8 cellular contexts compared by ENCODE assay signal in the genomic region with DNA sequence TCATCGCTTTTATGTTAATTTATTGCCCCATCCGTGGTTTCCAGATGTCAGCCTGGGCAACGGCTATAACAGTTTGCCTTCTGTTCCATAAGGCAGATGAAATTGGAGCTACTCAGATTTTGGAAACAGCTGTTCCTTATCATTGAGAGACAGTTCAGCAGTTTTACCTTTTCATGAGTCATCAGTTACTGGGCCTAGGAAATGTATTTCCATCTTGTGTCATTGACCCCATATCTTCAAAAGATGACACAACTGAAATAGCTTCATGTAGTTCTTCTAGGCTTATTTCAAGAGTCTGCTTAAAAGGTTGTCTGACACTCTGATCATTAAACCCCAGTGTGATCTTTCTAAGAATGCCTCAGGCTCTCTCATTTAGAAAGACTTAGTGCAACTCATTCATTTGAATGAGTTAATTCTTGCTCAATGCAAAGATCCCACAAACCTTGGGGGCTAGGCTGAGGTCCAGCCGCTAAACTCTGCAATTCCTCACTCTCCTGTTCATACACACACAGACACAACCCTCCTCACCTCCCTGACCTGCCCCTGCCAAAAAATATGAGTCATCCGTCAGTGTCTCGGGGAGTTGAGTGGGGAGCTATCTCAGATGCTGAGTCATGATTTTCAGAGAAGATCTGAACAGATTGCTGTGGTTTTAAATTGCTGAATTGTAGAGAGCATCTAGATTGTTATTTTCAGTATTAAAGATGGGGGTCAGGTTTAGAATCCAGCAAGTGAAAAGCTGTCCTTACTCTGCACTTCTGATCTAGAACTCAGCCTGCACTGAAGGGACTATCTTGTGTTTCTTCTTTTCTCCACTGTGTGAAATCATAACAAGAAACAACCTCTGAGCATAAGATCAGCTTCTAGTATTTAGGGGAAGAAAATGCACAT.
DNase-seq lines count a peak whose midpoint lies in the region; ATAC-seq, FAIRE-seq and TF ChIP-seq lines count a peak whose summit lies in the region.

No MANE protein-coding gene starts in this region.

- POLR2A ChIA-PET in K562 (lab: Yijun Ruan, JAX) = interaction anchor here (0.5 to 1.3 kb wide), 11 partner anchors 10 to 404 kb away, joined by 3 to 4 read pairs (median 3); no protein-coding TSS in a partner anchor

- TF ChIP-seq CTCF in RWPE2 (IDR thresholded peaks at IDR 0.05; ENCODE audit: poor library complexity, severe bottlenecking) (no peak), K562 (IDR thresholded peaks at IDR 0.05 in 2 of 3, conservative IDR thresholded peaks at IDR 0.05 in 1 of 3; ENCODE audit: insufficient read depth in 2 of 3, low read depth in 1 of 3, low read length in 3 of 3) (no peak), lower lobe of right lung (IDR thresholded peaks at IDR 0.05) (no peak)

- H3K79me2 ChIP-seq in K562 (ENCODE audit: control insufficient read depth, insufficient read depth, low read length) = peaks cover 7% of the 10 kb centered on the region; the same call in 1 of the 3 replicates

- 0 out of 2 replicates have a peak overlapping the region, but pooled peaks have one; percentile 7 for H3K4me2 ChIP-seq in K562 (ENCODE audit: insufficient read depth, low read length)

- DNase-seq in stimulated activated naive CD4-positive, alpha-beta T cell treated with Interleukin-2 at 50 U/mL for 16 hours (lab: John Stamatoyannopoulos, UW) = peak; percentile 54
- no peak for DNase-seq in stimulated activated naive CD4-positive, alpha-beta T cell (lab: John Stamatoyannopoulos, UW)
- no peak for DNase-seq in RWPE2 (ENCODE audit: low spot score)
- peak; percentile 82 to 92 (median 88) for DNase-seq in K562 (ENCODE audit: extremely low read depth in 1 of 4, low spot score in 3 of 4)
- no peak for DNase-seq in lower lobe of right lung
- DNase-seq in stimulated activated naive CD8-positive, alpha-beta T cell treated with anti-CD3 and anti-CD28 coated beads, Interleukin-15, amount 100 ng/mL, for 72 hours = peak in 1 of 2 donors; percentile 72
- DNase-seq in DMS153 treated with DMSO at 0.1 percent for 48 hours (lab: John Stamatoyannopoulos, UW; ENCODE audit: unreplicated experiment) = no peak

- H3K27ac Mint-ChIP-seq in stimulated activated naive CD8-positive, alpha-beta T cell treated with anti-CD3 and anti-CD28 coated beads, Interleukin-15, amount 100 ng/mL, for 72 hours = peak overlapping the region; percentile 43 to 49

- H3K9me3 ChIP-seq in RWPE2 (ENCODE audit: severe bottlenecking) = no peaks in the 10 kb centered on the region
- H3K9me3 ChIP-seq in K562 (replicated peaks; ENCODE audit: control insufficient read depth, insufficient read depth, low read depth, low read length) = no peaks in the 10 kb centered on the region
- H3K9me3 ChIP-seq in lower lobe of right lung = no peaks in the 10 kb centered on the region

- H2AFZ ChIP-seq in K562 (ENCODE audit: low read depth, low read length) = no peak overlapping the region

- H4K20me1 ChIP-seq in K562 (replicated peaks; ENCODE audit: control insufficient read depth, insufficient read depth, low read length) = peaks cover 47% of the 10 kb centered on the region

- H3K27me3 Mint-ChIP-seq in stimulated activated naive CD8-positive, alpha-beta T cell treated with anti-CD3 and anti-CD28 coated beads, Interleukin-15, amount 100 ng/mL, for 72 hours = no peaks in the 10 kb centered on the region

- 3% methylated on average over 6 of the region's 6 CpGs for WGBS in K562 (ENCODE audit: insufficient coverage, low coverage, missing lambda C conversion rate)

- peaks cover 21% of the 10 kb centered on the region for H3K4me1 ChIP-seq in RWPE2 (ENCODE audit: insufficient read depth, poor library complexity, severe bottlenecking)
- peaks cover 15 to 21% of the 10 kb centered on the region in 2 experiments for H3K4me1 ChIP-seq in K562 (replicated peaks in 1 of 2; ENCODE audit: control insufficient read depth in 2 of 2, insufficient read depth in 2 of 2, low read length in 2 of 2)
- peaks cover 17% of the 10 kb centered on the region for H3K4me1 ChIP-seq in lower lobe of right lung

- intact Hi-C loops in K562 (cut with micrococcal nuclease) (loop anchor here (5.0 kb wide), 1 partner anchor 90 kb away; no protein-coding TSS in a partner anchor), lower lobe of right lung (cut with DNase I) (no loop called here)

- H3K27me3 ChIP-seq in RWPE2 (ENCODE audit: insufficient read depth, poor library complexity, severe bottlenecking) = no peaks in the 10 kb centered on the region
- H3K27me3 ChIP-seq in K562 (ENCODE audit: control insufficient read depth in 2 of 2, insufficient read depth in 2 of 2, low read length in 2 of 2) = no peaks in the 10 kb centered on the region
- H3K27me3 ChIP-seq in lower lobe of right lung (ENCODE audit: low read depth) = no peaks in the 10 kb centered on the region

- H3K9me1 ChIP-seq in K562 (ENCODE audit: control insufficient read depth, insufficient read depth, low read length) = peaks cover 13% of the 10 kb centered on the region

- H3K4me3 ChIP-seq in RWPE2 (ENCODE audit: severe bottlenecking) (no peak overlapping the region), K562 (no peak overlapping the region), lower lobe of right lung (no peak overlapping the region)

- peaks cover 53% of the 10 kb centered on the region for H3K4me1 Mint-ChIP-seq in stimulated activated naive CD8-positive, alpha-beta T cell treated with anti-CD3 and anti-CD28 coated beads, Interleukin-15, amount 100 ng/mL, for 72 hours

- H3K36me3 ChIP-seq in RWPE2 (ENCODE audit: low read depth) (peaks cover 12% of the 10 kb centered on the region), K562 (ENCODE audit: control insufficient read depth, insufficient read depth, low read length) (peaks cover 28% of the 10 kb centered on the region), lower lobe of right lung (peaks cover 32% of the 10 kb centered on the region)

- peak; percentile 94 for FAIRE-seq in K562 (lab: Jason Lieb, UNC)

- peak; percentile 93 for TF ChIP-seq EP300 in K562 (IDR thresholded peaks at IDR 0.05; ENCODE audit: low read length)

- peak overlapping the region; percentile 46 for H3K27ac ChIP-seq in RWPE2 (ENCODE audit: poor library complexity, severe bottlenecking)
- peak overlapping the region; percentile 64; the same call in 2 of the 3 replicates for H3K27ac ChIP-seq in K562 (ENCODE audit: extremely low read depth, low read depth, low read length)
- H3K27ac ChIP-seq in lower lobe of right lung = no peak overlapping the region

- H3K4me3 Mint-ChIP-seq in stimulated activated naive CD8-positive, alpha-beta T cell treated with anti-CD3 and anti-CD28 coated beads, Interleukin-15, amount 100 ng/mL, for 72 hours = peak overlapping the region; percentile 21 to 22

- no TSS peak for BruUV-seq in K562 (replicated peaks; lab: Mats Ljungman, UMichigan)

- TF ChIP-seq POLR2A in K562 (conservative IDR thresholded peaks at IDR 0.05) = no peak

- H3K9me3 Mint-ChIP-seq in stimulated activated naive CD8-positive, alpha-beta T cell treated with anti-CD3 and anti-CD28 coated beads, Interleukin-15, amount 100 ng/mL, for 72 hours = no peaks in the 10 kb centered on the region

- no peak overlapping the region for H3K9ac ChIP-seq in K562 (ENCODE audit: insufficient read depth in 1 of 2, low read depth in 2 of 2, low read length in 2 of 2)

- no peak for TF ChIP-seq RAD21 in K562 (CRISPR knock-in tag; conservative IDR thresholded peaks at IDR 0.05 in 1 of 2, IDR thresholded peaks at IDR 0.05 in 1 of 2)

- CTCF ChIA-PET in K562 (lab: Yijun Ruan, JAX; ENCODE audit: low intra/inter-chr PET ratio) = no interaction called here

- in situ Hi-C loops in K562 (cut with MboI) = no loop called here

- ATAC-seq in HG03280 (IDR thresholded peaks at IDR 0.05; ENCODE audit: unreplicated experiment) = peak; percentile 73
- ATAC-seq in RWPE2 (ENCODE audit: low read depth) = peak; percentile 98
- ATAC-seq in K562 = peak; percentile 94
- peak; percentile 64 to 85 for ATAC-seq in lower lobe of right lung
- peak; percentile 88 for ATAC-seq in stimulated activated naive CD8-positive, alpha-beta T cell treated with anti-CD3 and anti-CD28 coated beads, Interleukin-15, amount 100 ng/mL, for 72 hours

TF ChIP-seq in K562, 482 proteins besides CTCF, POLR2A, EP300 and RAD21 (continues in another document):
- TF ChIP-seq USF2 (CRISPR knock-in tag; IDR thresholded peaks at IDR 0.05) = no peak
- 0 out of 2 replicates have a peak, but pooled peaks have one; percentile 30 for TF ChIP-seq CREB3L1 (IDR thresholded peaks at IDR 0.05; ENCODE audit: borderline replicate concordance, low read depth)
- no peak for TF ChIP-seq SRSF3 (IDR thresholded peaks at IDR 0.05; ENCODE audit: insufficient read depth, low read length)
- no peak for TF ChIP-seq NFRKB (IDR thresholded peaks at IDR 0.05; ENCODE audit: low read depth)
- TF ChIP-seq, protein P1, sequence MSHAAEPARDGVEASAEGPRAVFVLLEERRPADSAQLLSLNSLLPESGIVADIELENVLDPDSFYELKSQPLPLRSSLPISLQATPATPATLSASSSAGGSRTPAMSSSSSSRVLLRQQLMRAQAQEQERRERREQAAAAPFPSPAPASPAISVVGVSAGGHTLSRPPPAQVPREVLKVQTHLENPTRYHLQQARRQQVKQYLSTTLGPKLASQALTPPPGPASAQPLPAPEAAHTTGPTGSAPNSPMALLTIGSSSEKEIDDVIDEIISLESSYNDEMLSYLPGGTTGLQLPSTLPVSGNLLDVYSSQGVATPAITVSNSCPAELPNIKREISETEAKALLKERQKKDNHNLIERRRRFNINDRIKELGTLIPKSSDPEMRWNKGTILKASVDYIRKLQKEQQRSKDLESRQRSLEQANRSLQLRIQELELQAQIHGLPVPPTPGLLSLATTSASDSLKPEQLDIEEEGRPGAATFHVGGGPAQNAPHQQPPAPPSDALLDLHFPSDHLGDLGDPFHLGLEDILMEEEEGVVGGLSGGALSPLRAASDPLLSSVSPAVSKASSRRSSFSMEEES (CRISPR knock-in tag; IDR thresholded peaks at IDR 0.05) = no peak

Comparison
In these comparisons a context has a peak if more than half of its experiments do, and no peak if none do; other contexts are left out.
1. DNase-seq: peak in stimulated activated naive CD4-positive, alpha-beta T cell treated with Interleukin-2 at 50 U/mL for 16 hours (single experiment) and K562 (4 of 4); none in stimulated activated naive CD4-positive, alpha-beta T cell (0 of 6), RWPE2 (single experiment), lower lobe of right lung (single experiment) and DMS153 treated with DMSO at 0.1 percent for 48 hours (single experiment).
2. Peak in every context shown above with its lines, with median percentiles within 50 percentile points of each other: ATAC-seq.